11 cellular contexts compared by ENCODE assay signal in genomic region chr5:73030995-73031394, GRCh38.
DNase-seq lines count a peak whose midpoint lies in the region; ATAC-seq and TF ChIP-seq lines count a peak whose summit lies in the region.
"Had no signal": no experiment of that assay in that cellular context is flagged by ENCODE, and none has a peak within 500 bp of the region (broad histone marks: within the 10 kb centered on the region; RNA-seq: fewer than 3 reads in every experiment).

No MANE protein-coding gene starts in this region.

- H3K4me1 ChIP-seq in IMR-90 (ENCODE audit: control insufficient read depth, insufficient read depth, low read length), result peaks cover 5% of the 10 kb centered on the region
- peaks cover 0 to 5% (median 0%) of the 10 kb centered on the region in 6 donors for H3K4me1 ChIP-seq in spleen

- intact Hi-C loops in IMR-90 (cut with micrococcal nuclease), result no loop called here
- intact Hi-C loops in spleen (cut with DNase I; ENCODE audit: low total_unique reads), result no loop called here

- H3K4ac ChIP-seq in IMR-90 (ENCODE audit: low read depth, low read length), result no peak overlapping the region

- POLR2A ChIA-PET in IMR-90 (lab: Charles Lee; ENCODE audit: unreplicated experiment), result no interaction called here

- H2BK5ac ChIP-seq in IMR-90 (ENCODE audit: low read depth, low read length, poor library complexity, severe bottlenecking), result peak overlapping the region; percentile 67

- in situ Hi-C loops in IMR-90 (cut with MboI; ENCODE audit: low sequenced_read_pairs), result no loop called here

- no peak for TF ChIP-seq RAD21 in IMR-90 (IDR thresholded peaks at IDR 0.05; ENCODE audit: low read length)

- no peak overlapping the region for H4K5ac ChIP-seq in IMR-90 (ENCODE audit: low read depth, low read length)

- no peak overlapping the region for H2AFZ ChIP-seq in IMR-90 (replicated peaks; ENCODE audit: low read length, poor library complexity)

- H3K4me3 Mint-ChIP-seq in stimulated activated memory B cell treated with anti-CD40 and anti-IgM and Interleukin-4, amounts not matched to agents 10 μg/mL and 1 μg/mL and 100 μg/mL, for 72 hours, result no peak overlapping the region
- H3K4me3 Mint-ChIP-seq: activated CD4-positive, alpha-beta memory T cell treated with anti-CD3 and anti-CD28 coated beads for 36 hours had no signal

- no peak overlapping the region for H2BK120ac ChIP-seq in IMR-90 (ENCODE audit: low read depth, low read length)

- CTCF ChIA-PET in IMR-90 (lab: Yijun Ruan, JAX), result no interaction called here

- no peaks in the 10 kb centered on the region for H3K4me1 Mint-ChIP-seq in stimulated activated memory B cell treated with anti-CD40 and anti-IgM and Interleukin-4, amounts not matched to agents 10 μg/mL and 1 μg/mL and 100 μg/mL, for 72 hours

- no peak overlapping the region for H3K4me2 ChIP-seq in IMR-90 (ENCODE audit: low read depth, low read length)

- peak; percentile 94 for ATAC-seq in IMR-90 (ENCODE audit: low read depth)
- no peak for ATAC-seq in GM19452 (IDR thresholded peaks at IDR 0.05; ENCODE audit: unreplicated experiment)
- no peak for ATAC-seq in stimulated activated memory B cell treated with anti-CD40 and anti-IgM and Interleukin-4, amounts not matched to agents 10 μg/mL and 1 μg/mL and 100 μg/mL, for 72 hours

- H3K9ac ChIP-seq in IMR-90 (ENCODE audit: low read depth, low read length), result no peak overlapping the region

- TF ChIP-seq CTCF in AG10803 (conservative IDR thresholded peaks at IDR 0.05; ENCODE audit: low read length) (no peak), IMR-90 (conservative IDR thresholded peaks at IDR 0.05; ENCODE audit: low read depth, low read length) (no peak), choroid plexus epithelial cell (conservative IDR thresholded peaks at IDR 0.05; ENCODE audit: low read depth, low read length) (no peak), GM20000 (IDR thresholded peaks at IDR 0.05; ENCODE audit: extremely low read depth, missing control alignments) (no peak), spleen (IDR thresholded peaks at IDR 0.05 in 8 of 11, conservative IDR thresholded peaks at IDR 0.05 in 3 of 11) (no peak)

- H3K4me3 ChIP-seq in AG10803 (ENCODE audit: low read length) (no peak overlapping the region), IMR-90 (ENCODE audit: insufficient read depth, low read depth, low read length) (no peak overlapping the region), choroid plexus epithelial cell (ENCODE audit: low read depth, low read length) (no peak overlapping the region), spleen (no peak overlapping the region)

- dilution Hi-C loops in IMR-90 (cut with HindIII; ENCODE audit: low sequenced_read_pairs, unreplicated experiment), result no loop called here

- no peak overlapping the region for H2AK9ac ChIP-seq in IMR-90 (replicated peaks; ENCODE audit: low read depth, low read length, poor library complexity)

- no peak for TF ChIP-seq POLR2A in IMR-90 (IDR thresholded peaks at IDR 0.05; ENCODE audit: low read depth, low read length)
- TF ChIP-seq POLR2A in spleen (IDR thresholded peaks at IDR 0.05), result no peak

- no peak overlapping the region for H2AK5ac ChIP-seq in IMR-90 (ENCODE audit: low read depth, low read length)

- H3K23ac ChIP-seq in IMR-90 (ENCODE audit: low read depth, low read length), result no peak overlapping the region

- no peaks in the 10 kb centered on the region for H3K36me3 Mint-ChIP-seq in stimulated activated memory B cell treated with anti-CD40 and anti-IgM and Interleukin-4, amounts not matched to agents 10 μg/mL and 1 μg/mL and 100 μg/mL, for 72 hours
- H3K36me3 Mint-ChIP-seq: activated CD4-positive, alpha-beta memory T cell treated with anti-CD3 and anti-CD28 coated beads for 36 hours had no signal

- no peak overlapping the region for H3K56ac ChIP-seq in IMR-90 (ENCODE audit: extremely low read depth, insufficient read depth, low read length)

- H3K27ac ChIP-seq in IMR-90 (ENCODE audit: insufficient read depth, low read length), result no peak overlapping the region
- no peak overlapping the region for H3K27ac ChIP-seq in spleen

- H3K9me3 ChIP-seq in IMR-90 (ENCODE audit: control insufficient read depth, insufficient read depth, low read length), result no peaks in the 10 kb centered on the region
- no peaks in the 10 kb centered on the region for H3K9me3 ChIP-seq in spleen

- no peak overlapping the region for H3K27ac Mint-ChIP-seq in stimulated activated memory B cell treated with anti-CD40 and anti-IgM and Interleukin-4, amounts not matched to agents 10 μg/mL and 1 μg/mL and 100 μg/mL, for 72 hours
- H3K27ac Mint-ChIP-seq: activated CD4-positive, alpha-beta memory T cell treated with anti-CD3 and anti-CD28 coated beads for 36 hours had no signal

- no peaks in the 10 kb centered on the region for H3K27me3 Mint-ChIP-seq in stimulated activated memory B cell treated with anti-CD40 and anti-IgM and Interleukin-4, amounts not matched to agents 10 μg/mL and 1 μg/mL and 100 μg/mL, for 72 hours
- H3K27me3 Mint-ChIP-seq: activated CD4-positive, alpha-beta memory T cell treated with anti-CD3 and anti-CD28 coated beads for 36 hours had no signal

- no peak overlapping the region; a peak in 1 of 4 replicates for H4K8ac ChIP-seq in IMR-90 (ENCODE audit: low read depth in 2 of 2, low read length in 2 of 2)

- H3K14ac ChIP-seq in IMR-90 (replicated peaks; ENCODE audit: low read depth, low read length), result no peak overlapping the region

- no peak overlapping the region for H3K18ac ChIP-seq in IMR-90 (ENCODE audit: low read depth, low read length)

- peaks cover 6 to 8% of the 10 kb centered on the region in 2 experiments; a peak in 2 of 4 replicates for H3K79me1 ChIP-seq in IMR-90 (ENCODE audit: low read depth in 1 of 2, low read length in 2 of 2)

- no TSS peak for BruUV-seq in IMR-90 (replicated peaks; lab: Mats Ljungman, UMichigan)

- H2BK15ac ChIP-seq in IMR-90 (ENCODE audit: low read depth, low read length), result no peak overlapping the region

- H2BK20ac ChIP-seq in IMR-90 (ENCODE audit: low read depth, low read length), result no peak overlapping the region

- H3K36me3 ChIP-seq in IMR-90 (ENCODE audit: control insufficient read depth, insufficient read depth, low read length), result peaks cover 10% of the 10 kb centered on the region; the same call in 1 of the 2 replicates
- H3K36me3 ChIP-seq in spleen, result peaks cover 0 to 53% (median 4%) of the 10 kb centered on the region in 6 donors

- H3K27me3 ChIP-seq in IMR-90 (ENCODE audit: control insufficient read depth, insufficient read depth, low read length) (no peaks in the 10 kb centered on the region), spleen (replicated peaks in 1 of 7) (no peaks in the 10 kb centered on the region)

- no peaks in the 10 kb centered on the region for H3K9me3 Mint-ChIP-seq in stimulated activated memory B cell treated with anti-CD40 and anti-IgM and Interleukin-4, amounts not matched to agents 10 μg/mL and 1 μg/mL and 100 μg/mL, for 72 hours
- H3K9me3 Mint-ChIP-seq: activated CD4-positive, alpha-beta memory T cell treated with anti-CD3 and anti-CD28 coated beads for 36 hours had no signal

- H4K20me1 ChIP-seq in IMR-90 (ENCODE audit: insufficient read depth, low read length), result no peaks in the 10 kb centered on the region

- H4K91ac ChIP-seq in IMR-90 (ENCODE audit: insufficient read depth, low read depth, low read length), result no peak overlapping the region

- H3K9me1 ChIP-seq in IMR-90 (ENCODE audit: insufficient read depth, low read length), result peaks cover 6% of the 10 kb centered on the region

- DNase-seq in AG10803 (ENCODE audit: low read depth), result peak; percentile 91
- peak; percentile 90 for DNase-seq in IMR-90
- DNase-seq in choroid plexus epithelial cell (ENCODE audit: low read depth), result peak; percentile 84
- peak; percentile 59 to 83 for DNase-seq in lung microvascular endothelial cell (ENCODE audit: low read depth in 2 of 2)
- DNase-seq in GM20000 (ENCODE audit: low spot score), result no peak
- DNase-seq in spleen, result no peak
- DNase-seq: activated CD4-positive, alpha-beta memory T cell treated with anti-CD3 and anti-CD28 coated beads for 36 hours; midbrain; NCI-H82 had no signal

TF ChIP-seq in IMR-90, 13 proteins besides CTCF, POLR2A, EP300 and RAD21:
- 0 out of 2 replicates have a peak, but pooled peaks have one; percentile 49 for TF ChIP-seq MXI1 (IDR thresholded peaks at IDR 0.05; ENCODE audit: borderline replicate concordance, low read depth, low read length)
- TF ChIP-seq FOS (IDR thresholded peaks at IDR 0.05; ENCODE audit: low read depth, low read length), result peak; percentile 53
- TF ChIP-seq SMC3 (IDR thresholded peaks at IDR 0.05; ENCODE audit: low read depth, low read length), result no peak
- no peak for TF ChIP-seq USF2 (IDR thresholded peaks at IDR 0.05; ENCODE audit: low read depth, low read length)
- no peak for TF ChIP-seq RFX5 (IDR thresholded peaks at IDR 0.05; ENCODE audit: low read depth, low read length)
- TF ChIP-seq RCOR1 (IDR thresholded peaks at IDR 0.05; ENCODE audit: insufficient replicate concordance, low read length), result no peak
- TF ChIP-seq MAFK (IDR thresholded peaks at IDR 0.05; ENCODE audit: low read depth, low read length), result 0 out of 2 replicates have a peak, but pooled peaks have one; percentile 1
- TF ChIP-seq BHLHE40 (IDR thresholded peaks at IDR 0.05; ENCODE audit: low read depth, low read length), result peak; percentile 77; the same call in 1 of the 2 replicates
- TF ChIP-seq NFE2L2 (IDR thresholded peaks at IDR 0.05; ENCODE audit: low read depth, low read length), result no peak
- TF ChIP-seq CEBPB (IDR thresholded peaks at IDR 0.05; ENCODE audit: low read depth, low read length), result peak; percentile 66
- no peak for TF ChIP-seq CHD1 (IDR thresholded peaks at IDR 0.05; ENCODE audit: low read depth, low read length)

Comparison
In these comparisons a context has a peak if more than half of its experiments do, and no peak if none do; other contexts are left out.
1. DNase-seq: peak in AG10803 (single experiment), IMR-90 (single experiment), choroid plexus epithelial cell (single experiment) and lung microvascular endothelial cell (2 of 2); none in GM20000 (single experiment) and spleen (single experiment).